ENCODE assay signal across 8 cellular contexts in genomic region chr2:132353380-132353779, GRCh38.
DNase-seq lines count a peak whose midpoint lies in the region; ATAC-seq and TF ChIP-seq lines count a peak whose summit lies in the region.
"Not testable (repeated sequence)": the region's sequence is repeated elsewhere in the genome, so short reads cannot be mapped to it uniquely, and the experiment has no call there.

No MANE protein-coding gene starts in this region.

- H3K4me2 ChIP-seq in PC-9, result peak overlapping the region; percentile 77

- DNase-seq in ELR (ENCODE audit: low read depth) (peak; percentile 75), PC-9 (peak in 1 of 2 experiments; percentile 48), myocyte (ENCODE audit: low read depth) (peak; percentile 36), aorta (peak; percentile 72 to 80)
- not testable (repeated sequence) for DNase-seq in brain microvascular endothelial cell; fibroblast of mammary gland (ENCODE audit: low read depth); gastrocnemius medialis

- not testable (repeated sequence) for TF ChIP-seq POLR2A in gastrocnemius medialis (IDR thresholded peaks at IDR 0.05)

- not testable (repeated sequence) for H3K4me1 ChIP-seq in PC-9 (replicated peaks; ENCODE audit: insufficient read depth); iPS-18a (ENCODE audit: control insufficient read depth, low read depth, low read length); gastrocnemius medialis; aorta (ENCODE audit: control insufficient read depth in 1 of 2, insufficient read depth in 2 of 2, low read length in 2 of 2)

- H3K79me2 ChIP-seq in PC-9 (ENCODE audit: low read depth), result not testable (repeated sequence)

- BruUV-seq in PC-9 (replicated peaks; lab: Mats Ljungman, UMichigan), result not testable (repeated sequence)

- TF ChIP-seq CTCF in PC-9 (conservative IDR thresholded peaks at IDR 0.05); brain microvascular endothelial cell (IDR thresholded peaks at IDR 0.05; ENCODE audit: low read depth, low read length, missing control alignments); fibroblast of mammary gland (conservative IDR thresholded peaks at IDR 0.05; ENCODE audit: control insufficient read depth, insufficient read depth, low read depth, low read length); gastrocnemius medialis (IDR thresholded peaks at IDR 0.05 in 4 of 5, conservative IDR thresholded peaks at IDR 0.05 in 1 of 5): not testable (repeated sequence)

- CTCF ChIA-PET in PC-9 (lab: Charles Lee), result not testable (repeated sequence)

- H3K4me3 ChIP-seq in PC-9 (peak overlapping the region; percentile 59; the same call in 1 of the 2 replicates), brain microvascular endothelial cell (ENCODE audit: low read depth, low read length) (peak overlapping the region; percentile 47), fibroblast of mammary gland (ENCODE audit: control insufficient read depth, low read depth, low read length) (peak overlapping the region; percentile 32), iPS-18a (ENCODE audit: low read length) (peak overlapping the region; percentile 37), gastrocnemius medialis (peak overlapping the region; percentile 50 to 60 (median 56))
- H3K4me3 ChIP-seq in aorta (ENCODE audit: low read length in 2 of 2), result not testable (repeated sequence)

- H3K9me2 ChIP-seq in PC-9 (ENCODE audit: insufficient read depth), result not testable (repeated sequence)

- not testable (repeated sequence) for H3K27me3 ChIP-seq in PC-9 (ENCODE audit: insufficient read depth, low read depth); brain microvascular endothelial cell (replicated peaks); iPS-18a (ENCODE audit: control insufficient read depth, insufficient read depth, low read length); gastrocnemius medialis; aorta (ENCODE audit: control insufficient read depth in 1 of 2, insufficient read depth in 2 of 2, low read length in 1 of 2)

- 1 to 2% methylated on average over 25 to 32 of the region's 32 CpGs for WGBS in aorta, 2 donors

- H3K36me3 ChIP-seq in PC-9 (ENCODE audit: low read depth); brain microvascular endothelial cell (replicated peaks); iPS-18a (ENCODE audit: control insufficient read depth, low read depth, low read length); gastrocnemius medialis; aorta (ENCODE audit: control insufficient read depth in 1 of 2, insufficient read depth in 2 of 2, low read length in 1 of 2): not testable (repeated sequence)

- in situ Hi-C loops in brain microvascular endothelial cell (cut with HindIII; ENCODE audit: low pct_ligation_motif_present, low sequenced_read_pairs); gastrocnemius medialis (cut with MboI; ENCODE audit: low sequenced_read_pairs in 4 of 4): not testable (repeated sequence)

- H3F3A ChIP-seq in PC-9 (ENCODE audit: insufficient read depth, low read depth), result not testable (repeated sequence)

- not testable (repeated sequence) for ATAC-seq in gastrocnemius medialis; aorta (ENCODE audit: low FRiP score)

- H3K9me3 ChIP-seq in PC-9 (ENCODE audit: insufficient read depth, low read depth); iPS-18a (ENCODE audit: control insufficient read depth, low read depth, low read length); gastrocnemius medialis; aorta (ENCODE audit: control insufficient read depth, low read length): not testable (repeated sequence)

- H2AFZ ChIP-seq in PC-9, result peak overlapping the region; percentile 79

- POLR2A ChIA-PET in PC-9 (lab: Charles Lee; ENCODE audit: unreplicated experiment), result not testable (repeated sequence)

- H4K20me1 ChIP-seq in PC-9 (ENCODE audit: insufficient read depth), result not testable (repeated sequence)

- H3K9ac ChIP-seq in iPS-18a (ENCODE audit: low read length), result not testable (repeated sequence)

- not testable (repeated sequence) for H3K27ac ChIP-seq in PC-9; brain microvascular endothelial cell; iPS-18a (ENCODE audit: low read length); gastrocnemius medialis; aorta (ENCODE audit: low read depth in 1 of 2, low read length in 2 of 2)

- intact Hi-C loops in PC-9 (cut with micrococcal nuclease; ENCODE audit: unreplicated experiment), result loop anchor here (2.0 kb wide), 1 partner anchor 63 kb away; the partner anchor contains the start of gene GPR39
- intact Hi-C loops in gastrocnemius medialis (cut with DNase I; ENCODE audit: low total_unique reads); aorta (cut with DNase I): not testable (repeated sequence)
